Comparison of ENCODE assay signal across 1 cellular context in genomic region chr11:113188433-113188834, GRCh38.
A peak's percentile ranks its signal among the peaks of the same experiment; 100 is the strongest.
TF ChIP-seq lines count a peak whose summit lies in the region.

No MANE protein-coding gene starts in this region.

TF ChIP-seq in K562, 482 proteins besides CTCF, POLR2A, EP300 and RAD21 (continued from another document):
- TF ChIP-seq ARID3B (CRISPR knock-in tag; IDR thresholded peaks at IDR 0.05; ENCODE audit: borderline replicate concordance) (no peak), SMARCB1 (IDR thresholded peaks at IDR 0.05; ENCODE audit: insufficient read length, low read depth) (no peak), TCF3 (CRISPR knock-in tag; IDR thresholded peaks at IDR 0.05) (no peak), POLR2AphosphoS2 (IDR thresholded peaks at IDR 0.05; ENCODE audit: low read length) (no peak), ZBTB1 (CRISPR knock-in tag; IDR thresholded peaks at IDR 0.05; ENCODE audit: borderline replicate concordance, low read depth) (no peak), SIRT6 (IDR thresholded peaks at IDR 0.05; ENCODE audit: low read depth, low read length) (no peak), MEF2D (tag; conservative IDR thresholded peaks at IDR 0.05; ENCODE audit: low read depth) (no peak; the same call in 1 of the 2 replicates), NCOA6 (IDR thresholded peaks at IDR 0.05) (no peak), GATAD2B (IDR thresholded peaks at IDR 0.05; ENCODE audit: borderline replicate concordance) (no peak), MAFG (tag; conservative IDR thresholded peaks at IDR 0.05) (peak; percentile 82), C11orf30 (IDR thresholded peaks at IDR 0.05; ENCODE audit: low read depth) (peak; percentile 86), SIN3B (IDR thresholded peaks at IDR 0.05; ENCODE audit: low read depth) (no peak)
- TF ChIP-seq, protein P1, sequence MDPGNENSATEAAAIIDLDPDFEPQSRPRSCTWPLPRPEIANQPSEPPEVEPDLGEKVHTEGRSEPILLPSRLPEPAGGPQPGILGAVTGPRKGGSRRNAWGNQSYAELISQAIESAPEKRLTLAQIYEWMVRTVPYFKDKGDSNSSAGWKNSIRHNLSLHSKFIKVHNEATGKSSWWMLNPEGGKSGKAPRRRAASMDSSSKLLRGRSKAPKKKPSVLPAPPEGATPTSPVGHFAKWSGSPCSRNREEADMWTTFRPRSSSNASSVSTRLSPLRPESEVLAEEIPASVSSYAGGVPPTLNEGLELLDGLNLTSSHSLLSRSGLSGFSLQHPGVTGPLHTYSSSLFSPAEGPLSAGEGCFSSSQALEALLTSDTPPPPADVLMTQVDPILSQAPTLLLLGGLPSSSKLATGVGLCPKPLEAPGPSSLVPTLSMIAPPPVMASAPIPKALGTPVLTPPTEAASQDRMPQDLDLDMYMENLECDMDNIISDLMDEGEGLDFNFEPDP (CRISPR knock-in tag; IDR thresholded peaks at IDR 0.05), result no peak
